Comparison of ENCODE assay signal across 1 cellular context in genomic region chr19:49084206-49085019, GRCh38.
TF ChIP-seq lines count a peak whose summit lies in the region.

No MANE protein-coding gene starts in this region.

TF ChIP-seq in K562, 482 proteins besides CTCF, POLR2A, EP300 and RAD21 (continued from another document):
- TF ChIP-seq TEAD4 (IDR thresholded peaks at IDR 0.05; ENCODE audit: low read length): no peak
- TF ChIP-seq TEAD4 (CRISPR knock-in tag; IDR thresholded peaks at IDR 0.05; ENCODE audit: borderline replicate concordance): no peak
- no peak for TF ChIP-seq BRD4 (IDR thresholded peaks at IDR 0.05)
- peak; percentile 59 for TF ChIP-seq SMARCE1 (IDR thresholded peaks at IDR 0.05)
- no peak for TF ChIP-seq RFX7 (CRISPR knock-in tag; IDR thresholded peaks at IDR 0.05)
- TF ChIP-seq PRPF4 (IDR thresholded peaks at IDR 0.05; ENCODE audit: insufficient read depth, low read depth, low read length, poor library complexity, severe bottlenecking): no peak
- TF ChIP-seq ZNF445 (CRISPR knock-in tag; IDR thresholded peaks at IDR 0.05; ENCODE audit: low read depth): no peak
- no peak for TF ChIP-seq SMAD2 (IDR thresholded peaks at IDR 0.05; ENCODE audit: low read depth, low read length)
- 0 out of 2 replicates have a peak, but pooled peaks have one; percentile 3 for TF ChIP-seq ZNF766 (CRISPR knock-in tag; conservative IDR thresholded peaks at IDR 0.05)
- TF ChIP-seq ZNF253 (CRISPR knock-in tag; conservative IDR thresholded peaks at IDR 0.05): no peak
- no peak for TF ChIP-seq MCM7 (IDR thresholded peaks at IDR 0.05)
- TF ChIP-seq ZNF217 (CRISPR knock-in tag; IDR thresholded peaks at IDR 0.05): no peak
- no peak for TF ChIP-seq EP400 (IDR thresholded peaks at IDR 0.05)
- no peak for TF ChIP-seq ZNF232 (CRISPR knock-in tag; IDR thresholded peaks at IDR 0.05)
- TF ChIP-seq ERF (CRISPR knock-in tag; IDR thresholded peaks at IDR 0.05): 0 out of 2 replicates have a peak, but pooled peaks have one; percentile 45
- TF ChIP-seq E2F6 (IDR thresholded peaks at IDR 0.05; ENCODE audit: borderline replicate concordance in 1 of 2, extremely low read depth in 1 of 2, insufficient read depth in 1 of 2, insufficient read length in 1 of 2, low read depth in 1 of 2, low read length in 1 of 2, poor library complexity in 1 of 2, severe bottlenecking in 1 of 2): peak in 1 of 2 experiments; percentile 68
- 0 out of 2 replicates have a peak, but pooled peaks have one; percentile 36 for TF ChIP-seq SMAD4 (CRISPR knock-in tag; conservative IDR thresholded peaks at IDR 0.05)
- 0 out of 2 replicates have a peak, but pooled peaks have one; percentile 13 for TF ChIP-seq ZNF175 (CRISPR knock-in tag; IDR thresholded peaks at IDR 0.05; ENCODE audit: low read depth)
- TF ChIP-seq ZNF184 (CRISPR knock-in tag; IDR thresholded peaks at IDR 0.05): no peak
- TF ChIP-seq TFE3 (CRISPR knock-in tag; IDR thresholded peaks at IDR 0.05): peak; percentile 67
- peak; percentile 67 for TF ChIP-seq L3MBTL2 (IDR thresholded peaks at IDR 0.05)
- no peak for TF ChIP-seq COPS2 (conservative IDR thresholded peaks at IDR 0.05)
- TF ChIP-seq PHB (CRISPR knock-in tag; IDR thresholded peaks at IDR 0.05): no peak
- no peak for TF ChIP-seq SAP30 (IDR thresholded peaks at IDR 0.05; ENCODE audit: borderline replicate concordance, insufficient read depth, low read depth, low read length, poor library complexity, severe bottlenecking)
- TF ChIP-seq ZNF592 (IDR thresholded peaks at IDR 0.05): peak; percentile 79
- TF ChIP-seq SMARCA4 (IDR thresholded peaks at IDR 0.05): peak; percentile 45
